In genomic region chr12:130485291-130486145, GRCh38 we compare ENCODE assay signal across 37 cellular contexts.
"Had no signal": no experiment of that assay in that cellular context is flagged by ENCODE, and none has a peak within 500 bp of the region (broad histone marks: within the 10 kb centered on the region; RNA-seq: fewer than 3 reads in every experiment).

No MANE protein-coding gene starts in this region.

- H3K36me3 ChIP-seq: adrenal gland, brain microvascular endothelial cell, breast epithelium had no signal

- H3K9me3 ChIP-seq: adrenal gland, body of pancreas, breast epithelium had no signal

- H3K27ac Mint-ChIP-seq: activated B cell treated with CpG ODN at 0.5 μM for 24 hours; activated CD4-positive, alpha-beta memory T cell treated with anti-CD3 and anti-CD28 coated beads for 36 hours; activated CD4-positive, alpha-beta T cell treated with anti-CD3 and anti-CD28 coated beads, Interleukin-2, amount 10 ng/mL, durations not matched to agents 24 days and 14 days; activated CD8-positive, alpha-beta T cell treated with anti-CD3 and anti-CD28 coated beads for 36 hours; activated naive CD4-positive, alpha-beta T cell treated with anti-CD3 and anti-CD28 coated beads for 36 hours; activated naive CD4-positive, alpha-beta T cell treated with anti-CD3 and anti-CD28 coated beads, Interleukin-2, amount 50 U/mL, for 72 hours; activated naive CD8-positive, alpha-beta T cell treated with anti-CD3 and anti-CD28 coated beads for 36 hours; activated T-cell treated with anti-CD3 and anti-CD28 coated beads, Interleukin-2, amount 50 U/mL, for 72 hours; activated T-helper 1 cell treated with anti-CD3 and anti-CD28 coated beads, Interleukin-12 subunit alpha, Interleukin-12 subunit beta, Interleukin-2, Interleukin-4 antibody, amounts not matched to agents 30 ng/mL and 10 ng/mL and 1 ng/mL, durations not matched to agents 14 hours and 24 hours and 36 hours; activated T-helper 17 cell treated with anti-CD3 and anti-CD28 coated beads, Interleukin-2, amount 50 U/mL, for 72 hours; T-helper 1 cell treated with Interleukin-12 subunit alpha and Interleukin-12 subunit beta and Interleukin-4 antibody, amounts not matched to agents 30 μg/mL and 1 μg/mL, for 36 hours; T-helper 2 cell treated with Interferon-gamma antibody and Interleukin-4, amounts not matched to agents 5 μg/mL and 100 μg/mL, for 36 hours had no signal

- H3K4me1 Mint-ChIP-seq: activated B cell treated with CpG ODN at 0.5 μM for 24 hours; activated CD4-positive, alpha-beta T cell treated with anti-CD3 and anti-CD28 coated beads, Interleukin-2, amount 10 ng/mL, durations not matched to agents 24 days and 14 days; activated naive CD8-positive, alpha-beta T cell treated with anti-CD3 and anti-CD28 coated beads for 36 hours; activated T-helper 17 cell treated with anti-CD3 and anti-CD28 coated beads, Interleukin-2, amount 50 U/mL, for 72 hours had no signal

- H3K4me1 ChIP-seq: adrenal gland, body of pancreas, breast epithelium had no signal

- H3K4me3 ChIP-seq: adrenal gland, body of pancreas, breast epithelium had no signal

- DNase-seq: activated B cell treated with CpG ODN at 0.5 μM for 24 hours; activated CD4-positive, alpha-beta memory T cell treated with anti-CD3 and anti-CD28 coated beads for 36 hours; activated CD4-positive, alpha-beta T cell treated with anti-CD3 and anti-CD28 coated beads for 4 hours; activated CD4-positive, alpha-beta T cell treated with anti-CD3 and anti-CD28 coated beads, Interleukin-2, amount 10 ng/mL, durations not matched to agents 24 days and 14 days; activated CD4-positive, alpha-beta T cell treated with anti-CD3 and anti-CD28 coated beads, Interleukin-2, amount 50 U/mL, for 1 hour; activated CD4-positive, alpha-beta T cell treated with anti-CD3 and anti-CD28 coated beads, Interleukin-2, amount 50 U/mL, for 4 hours; activated CD4-positive, CD25-positive, alpha-beta regulatory T cell treated with anti-CD3 and anti-CD28 coated beads, Interleukin-2, amount 50 U/mL, for 72 hours; activated CD8-positive, alpha-beta memory T cell treated with anti-CD3 and anti-CD28 coated beads, Interleukin-2, amount 50 U/mL, for 4 hours; activated CD8-positive, alpha-beta T cell treated with anti-CD3 and anti-CD28 coated beads for 36 hours; activated effector memory CD4-positive, alpha-beta T cell treated with anti-CD3 and anti-CD28 coated beads, Interleukin-2, amount 50 U/mL, for 16 hours; activated gamma-delta T cell treated with Interleukin-2 at 50 U/mL for 16 hours; activated naive CD4-positive, alpha-beta T cell; activated naive CD4-positive, alpha-beta T cell treated with anti-CD3 and anti-CD28 coated beads for 36 hours; activated naive CD4-positive, alpha-beta T cell treated with anti-CD3 and anti-CD28 coated beads, Interleukin-2, amount 50 U/mL, for 16 hours; activated naive CD8-positive, alpha-beta T cell treated with anti-CD3 and anti-CD28 coated beads for 36 hours; activated T-cell treated with anti-CD3 and anti-CD28 coated beads for 4 hours; activated T-cell treated with anti-CD3 and anti-CD28 coated beads, Interleukin-2, amount 50 U/mL, for 1 hour; activated T-cell treated with anti-CD3 and anti-CD28 coated beads, Interleukin-2, amount 50 U/mL, for 4 hours; activated T-cell treated with anti-CD3 and anti-CD28 coated beads, Interleukin-2, amount 50 U/mL, for 72 hours; adrenal gland; amniotic stem cell; aorta; body of pancreas; brain microvascular endothelial cell; central memory CD4-positive, alpha-beta T cell; T-helper 1 cell; T-helper 2 cell; T-helper 9 cell had no signal

- H3K27me3 Mint-ChIP-seq: activated B cell treated with CpG ODN at 0.5 μM for 24 hours; activated CD4-positive, alpha-beta memory T cell treated with anti-CD3 and anti-CD28 coated beads for 36 hours; activated CD4-positive, alpha-beta T cell treated with anti-CD3 and anti-CD28 coated beads, Interleukin-2, amount 10 ng/mL, durations not matched to agents 24 days and 14 days had no signal

- H3K36me3 Mint-ChIP-seq: activated CD4-positive, alpha-beta memory T cell treated with anti-CD3 and anti-CD28 coated beads for 36 hours; activated naive CD4-positive, alpha-beta T cell treated with anti-CD3 and anti-CD28 coated beads, Interleukin-2, amount 50 U/mL, for 72 hours; activated naive CD8-positive, alpha-beta T cell treated with anti-CD3 and anti-CD28 coated beads for 36 hours had no signal

- H3K27ac ChIP-seq: adrenal gland, body of pancreas, brain microvascular endothelial cell, breast epithelium, VCaP had no signal

- FAIRE-seq: astrocyte, TTC549 had no signal

- H3K27me3 ChIP-seq: adrenal gland, body of pancreas, brain microvascular endothelial cell had no signal

- H3K9me3 Mint-ChIP-seq: activated CD4-positive, alpha-beta T cell treated with anti-CD3 and anti-CD28 coated beads, Interleukin-2, amount 10 ng/mL, durations not matched to agents 24 days and 14 days; activated CD8-positive, alpha-beta T cell treated with anti-CD3 and anti-CD28 coated beads for 36 hours; activated naive CD4-positive, alpha-beta T cell treated with anti-CD3 and anti-CD28 coated beads, Interleukin-2, amount 50 U/mL, for 72 hours; activated naive CD8-positive, alpha-beta T cell treated with anti-CD3 and anti-CD28 coated beads for 36 hours; activated T-cell treated with anti-CD3 and anti-CD28 coated beads, Interleukin-2, amount 50 U/mL, for 4 hours; activated T-cell treated with anti-CD3 and anti-CD28 coated beads, Interleukin-2, amount 50 U/mL, for 72 hours; activated T-helper 1 cell treated with anti-CD3 and anti-CD28 coated beads, Interleukin-12 subunit alpha, Interleukin-12 subunit beta, Interleukin-2, Interleukin-4 antibody, amounts not matched to agents 30 ng/mL and 10 ng/mL and 1 ng/mL, durations not matched to agents 14 hours and 24 hours and 36 hours; activated T-helper 17 cell treated with anti-CD3 and anti-CD28 coated beads, Interleukin-2, amount 50 U/mL, for 72 hours; T-helper 1 cell treated with Interleukin-12 subunit alpha and Interleukin-12 subunit beta and Interleukin-4 antibody, amounts not matched to agents 30 μg/mL and 1 μg/mL, for 36 hours; T-helper 2 cell treated with Interferon-gamma antibody and Interleukin-4, amounts not matched to agents 5 μg/mL and 100 μg/mL, for 36 hours had no signal

- H3K4me3 Mint-ChIP-seq: activated B cell treated with CpG ODN at 0.5 μM for 24 hours; activated CD4-positive, alpha-beta memory T cell treated with anti-CD3 and anti-CD28 coated beads for 36 hours; activated CD4-positive, alpha-beta T cell treated with anti-CD3 and anti-CD28 coated beads, Interleukin-2, amount 10 ng/mL, durations not matched to agents 24 days and 14 days; activated CD8-positive, alpha-beta T cell treated with anti-CD3 and anti-CD28 coated beads for 36 hours; activated naive CD4-positive, alpha-beta T cell treated with anti-CD3 and anti-CD28 coated beads for 36 hours; activated naive CD8-positive, alpha-beta T cell treated with anti-CD3 and anti-CD28 coated beads for 36 hours; activated T-cell treated with anti-CD3 and anti-CD28 coated beads, Interleukin-2, amount 50 U/mL, for 4 hours; activated T-cell treated with anti-CD3 and anti-CD28 coated beads, Interleukin-2, amount 50 U/mL, for 72 hours; activated T-helper 1 cell treated with anti-CD3 and anti-CD28 coated beads, Interleukin-12 subunit alpha, Interleukin-12 subunit beta, Interleukin-2, Interleukin-4 antibody, amounts not matched to agents 30 ng/mL and 10 ng/mL and 1 ng/mL, durations not matched to agents 14 hours and 24 hours and 36 hours; activated T-helper 17 cell treated with anti-CD3 and anti-CD28 coated beads, Interleukin-2, amount 50 U/mL, for 72 hours; T-helper 1 cell treated with Interleukin-12 subunit alpha and Interleukin-12 subunit beta and Interleukin-4 antibody, amounts not matched to agents 30 μg/mL and 1 μg/mL, for 36 hours; T-helper 2 cell treated with Interferon-gamma antibody and Interleukin-4, amounts not matched to agents 5 μg/mL and 100 μg/mL, for 36 hours had no signal
